21 cellular contexts compared by ENCODE assay signal in the genomic region with DNA sequence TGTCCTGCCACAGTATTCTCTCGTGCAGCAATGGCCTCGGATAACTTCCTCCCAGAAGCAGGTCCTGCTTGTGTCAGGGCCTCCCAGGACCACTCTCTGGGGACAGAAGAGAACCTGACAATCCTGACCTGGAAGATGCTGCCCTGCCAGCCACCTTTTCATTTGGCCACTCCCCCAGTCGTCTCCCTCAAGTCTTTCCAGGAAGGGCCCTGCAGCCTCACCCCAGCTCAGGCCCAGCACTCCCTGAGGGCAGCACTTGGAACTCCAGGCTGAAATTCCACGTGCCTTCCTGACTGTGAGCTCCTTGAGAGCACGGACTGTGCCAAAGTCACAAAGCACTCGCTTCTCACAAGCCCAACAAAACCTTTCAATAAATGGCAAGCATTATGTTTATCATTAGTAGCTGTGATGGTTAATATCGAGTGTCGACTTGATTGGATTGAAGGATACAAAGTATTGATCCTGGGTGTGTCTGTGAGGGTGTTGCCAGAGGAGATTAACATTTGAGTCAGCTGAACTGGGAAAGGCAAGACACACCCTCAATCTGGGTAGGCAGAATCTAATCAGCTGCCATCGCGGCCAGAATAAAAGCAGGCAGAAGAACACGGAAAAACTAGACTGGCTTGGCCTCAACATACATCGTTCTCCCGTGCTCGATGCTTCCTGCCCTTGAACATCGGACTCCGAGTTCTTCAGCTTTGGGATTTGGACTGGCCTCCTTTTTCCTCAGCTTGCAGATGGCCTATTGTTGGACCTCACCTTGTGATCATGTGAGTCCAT. TPM values are rescaled to one million over a fixed set of nuclear protein-coding genes. Genes with fewer than 3 reads are reported as not detected.
DNase-seq lines count a peak whose midpoint lies in the region; ATAC-seq, FAIRE-seq and TF ChIP-seq lines count a peak whose summit lies in the region.
"Had no signal": no experiment of that assay in that cellular context is flagged by ENCODE, and none has a peak within 500 bp of the region (broad histone marks: within the 10 kb centered on the region; RNA-seq: fewer than 3 reads in every experiment).

No MANE protein-coding gene starts in this region.

- no peaks in the 10 kb centered on the region for H3K9me1 ChIP-seq in keratinocyte (ENCODE audit: control insufficient read depth, extremely low read depth, insufficient read depth, low read length)

- dilution Hi-C loops in keratinocyte (cut with MboI; ENCODE audit: extremely low pct_ligation_motif_present, low sequenced_read_pairs): no loop called here

- H3K9ac ChIP-seq in keratinocyte (ENCODE audit: control insufficient read depth, extremely low read depth, insufficient read depth, low read length): no peak overlapping the region

- no peaks in the 10 kb centered on the region for H4K20me1 ChIP-seq in keratinocyte (ENCODE audit: control insufficient read depth, extremely low read depth, insufficient read depth, low read length)

- H3K9me3 ChIP-seq in keratinocyte (ENCODE audit: control insufficient read depth, low read depth, low read length) (no peaks in the 10 kb centered on the region), small intestine (ENCODE audit: control insufficient read depth, low read depth) (no peaks in the 10 kb centered on the region), tibial nerve (no peaks in the 10 kb centered on the region)
- H3K9me3 ChIP-seq: HAP-1 had no signal

- H3K79me2 ChIP-seq in keratinocyte (ENCODE audit: control insufficient read depth, insufficient read depth, low read length): no peaks in the 10 kb centered on the region

- H3K36me3 ChIP-seq in H7 (replicated peaks; ENCODE audit: control insufficient read depth, insufficient read depth, low read length): no peaks in the 10 kb centered on the region
- no peaks in the 10 kb centered on the region for H3K36me3 ChIP-seq in keratinocyte (ENCODE audit: control insufficient read depth in 2 of 2, extremely low read depth in 1 of 2, insufficient read depth in 2 of 2, low read length in 2 of 2)
- no peaks in the 10 kb centered on the region for H3K36me3 ChIP-seq in small intestine (ENCODE audit: control insufficient read depth in 2 of 2, insufficient read depth in 2 of 2, low read length in 2 of 2)
- H3K36me3 ChIP-seq in tibial nerve: no peaks in the 10 kb centered on the region
- H3K36me3 ChIP-seq: HAP-1 had no signal

- H3K27ac ChIP-seq in keratinocyte (ENCODE audit: control insufficient read depth, insufficient read depth, low read length) (no peak overlapping the region), small intestine (ENCODE audit: low read depth in 1 of 2, low read length in 1 of 2) (no peak overlapping the region), tibial nerve (no peak overlapping the region)
- H3K27ac ChIP-seq: C4-2B had no signal

- H3K4me1 ChIP-seq in keratinocyte (ENCODE audit: control insufficient read depth, extremely low read depth, insufficient read depth, low read length) (peaks cover 2% of the 10 kb centered on the region), small intestine (ENCODE audit: control insufficient read depth in 2 of 2, insufficient read depth in 1 of 2, low read depth in 1 of 2, low read length in 1 of 2) (peaks cover 0 to 2% of the 10 kb centered on the region in 2 donors), tibial nerve (no peaks in the 10 kb centered on the region)
- H3K4me1 ChIP-seq: HAP-1 had no signal

- no peak for TF ChIP-seq CTCF in keratinocyte (optimal IDR thresholded peaks at IDR 0.05 in 1 of 3, IDR thresholded peaks at IDR 0.05 in 1 of 3, conservative IDR thresholded peaks at IDR 0.05 in 1 of 3; ENCODE audit: extremely low read depth in 1 of 3, insufficient read depth in 2 of 3, low read length in 3 of 3)
- no peak for TF ChIP-seq CTCF in tibial nerve (IDR thresholded peaks at IDR 0.05)

- no peak overlapping the region for H3K4me3 ChIP-seq in H7 (ENCODE audit: insufficient read depth, low read depth, low read length)
- no peak overlapping the region for H3K4me3 ChIP-seq in keratinocyte (ENCODE audit: control insufficient read depth in 2 of 3, extremely low read depth in 1 of 3, insufficient read depth in 2 of 3, low read depth in 1 of 3, low read length in 3 of 3)
- H3K4me3 ChIP-seq in small intestine (ENCODE audit: low read depth in 1 of 2, low read length in 2 of 2): no peak overlapping the region
- no peak overlapping the region for H3K4me3 ChIP-seq in tibial nerve
- H3K4me3 ChIP-seq: HAP-1, K562 had no signal

- 42 to 76% (median 59%) methylated on average over 16 of the region's 16 CpGs for WGBS in small intestine, 3 donors
- WGBS in tibial nerve, 2 donors: 85 to 87% methylated on average over 16 of the region's 16 CpGs

- DNase-seq in H7 (peak; percentile 61), ecto neural progenitor cell (ENCODE audit: low spot score) (peak; percentile 44), keratinocyte (ENCODE audit: low read depth, low spot score) (no peak), small intestine (peak; percentile 88), tibial nerve (ENCODE audit: low spot score in 2 of 2) (no peak)
- DNase-seq in activated CD4-positive, alpha-beta T cell treated with anti-CD3 and anti-CD28 coated beads for 1 hour: no peak
- DNase-seq: ACHN, DMS79, NCI-H1417, NCI-H187, NCI-H345, NCI-H526, PC-3, RPMI8226, SIG-M5 had no signal

- no peak for TF ChIP-seq EP300 in tibial nerve (IDR thresholded peaks at IDR 0.05)

- H3K4me2 ChIP-seq in keratinocyte (ENCODE audit: control insufficient read depth, extremely low read depth, insufficient read depth, low read depth, low read length): no peak overlapping the region

- no peak for FAIRE-seq in keratinocyte (lab: Jason Lieb, UNC)
- FAIRE-seq in small intestine (lab: Jason Lieb, UNC): no peak
- FAIRE-seq: D721Med, K562 had no signal

- H2AFZ ChIP-seq in keratinocyte (ENCODE audit: control insufficient read depth, low read length): peak overlapping the region; percentile 11

- no peaks in the 10 kb centered on the region for H3K27me3 ChIP-seq in H7 (ENCODE audit: control insufficient read depth, insufficient read depth, low read length)
- H3K27me3 ChIP-seq in keratinocyte (ENCODE audit: control insufficient read depth, extremely low read depth, insufficient read depth, low read length): no peaks in the 10 kb centered on the region
- H3K27me3 ChIP-seq in small intestine (ENCODE audit: control insufficient read depth in 2 of 2, insufficient read depth in 2 of 2, low read length in 2 of 2): no peaks in the 10 kb centered on the region
- H3K27me3 ChIP-seq in tibial nerve: no peaks in the 10 kb centered on the region

- TF ChIP-seq POLR2A in tibial nerve (IDR thresholded peaks at IDR 0.05): no peak

- ATAC-seq in HG02610 (IDR thresholded peaks at IDR 0.05; ENCODE audit: unreplicated experiment): no peak
- ATAC-seq: K562, PC-3, SK-N-SH treated with all-trans-retinoic acid at 6 μM for 48 hours had no signal

RNA-seq across cellular contexts. Expression of a gene that starts 2.3 kb away (rescaled TPM):
- total RNA-seq in H7 (2014; rRNA removed; shearing (Covaris generic)): not detected in 2 replicates
- polyA plus RNA-seq in keratinocyte (not detected in 3 replicates), small intestine (under 1 TPM in 1 of 3 donors, not detected in 2; 0.04 TPM)
- polyA plus RNA-seq in keratinocyte (2011; ENCODE audit: low read depth): not detected
- polyA plus RNA-seq in keratinocyte (2011; cell fraction: cytosol; rRNA removed): not detected in 2 replicates
- polyA plus RNA-seq in keratinocyte (2011; cell fraction: nucleus; rRNA removed): not detected in 2 replicates
- polyA plus RNA-seq in keratinocyte (2012; ENCODE audit: low replicate concordance): not detected in 2 replicates
- not detected in 3 replicates for polyA minus RNA-seq in keratinocyte
- not detected for polyA minus RNA-seq in keratinocyte (2011; cell fraction: cytosol; rRNA and poly(A)+ RNA removed)
- polyA minus RNA-seq in keratinocyte (2011; cell fraction: nucleus; rRNA and poly(A)+ RNA removed): not detected in 2 replicates
- total RNA-seq in tibial nerve: 1 to 10 TPM in 2 of 4 donors, not detected in 2; 1.5 to 4.6 TPM
- total RNA-seq: K562, PC-3 had no signal
- polyA plus RNA-seq: K562 had no signal

RNA-seq across cellular contexts. Expression of a gene that starts 13.8 kb away (rescaled TPM):
- total RNA-seq in H7 (2014; rRNA removed; shearing (Covaris generic)): not detected in 2 replicates
- polyA plus RNA-seq in keratinocyte (0.18 TPM in 1 of 3 replicates, not detected in the others), small intestine (1 to 10 TPM in 2 of 3 donors, under 1 TPM in 1; 0.12 to 2.5 (median 1.6) TPM)
- not detected for polyA plus RNA-seq in keratinocyte (2011; ENCODE audit: low read depth)
- not detected in 2 replicates for polyA plus RNA-seq in keratinocyte (2011; cell fraction: cytosol; rRNA removed)
- polyA plus RNA-seq in keratinocyte (2011; cell fraction: nucleus; rRNA removed): 0.11 TPM in 1 of 2 replicates, not detected in the other
- polyA plus RNA-seq in keratinocyte (2012; ENCODE audit: low replicate concordance): 0.68 TPM in 1 of 2 replicates, not detected in the other
- polyA minus RNA-seq in keratinocyte: 0.19 TPM in 1 of 3 replicates, not detected in the others
- polyA minus RNA-seq in keratinocyte (2011; cell fraction: cytosol; rRNA and poly(A)+ RNA removed): not detected
- polyA minus RNA-seq in keratinocyte (2011; cell fraction: nucleus; rRNA and poly(A)+ RNA removed): 0.54 TPM in 1 of 2 replicates, not detected in the other
- total RNA-seq in tibial nerve: 1 to 10 TPM in 1 of 4 donors, not detected in 3; 4.2 TPM
- total RNA-seq: K562, PC-3 had no signal
- polyA plus RNA-seq: K562 had no signal

Comparison
In these comparisons a context has a peak if more than half of its experiments do, and no peak if none do; other contexts are left out.
1. DNase-seq: peak in H7 (single experiment), ecto neural progenitor cell (single experiment) and small intestine (single experiment); none in keratinocyte (single experiment), activated CD4-positive, alpha-beta T cell treated with anti-CD3 and anti-CD28 coated beads for 1 hour (single experiment) and tibial nerve (0 of 2).